1 cellular context compared by ENCODE assay signal in the genomic region with DNA sequence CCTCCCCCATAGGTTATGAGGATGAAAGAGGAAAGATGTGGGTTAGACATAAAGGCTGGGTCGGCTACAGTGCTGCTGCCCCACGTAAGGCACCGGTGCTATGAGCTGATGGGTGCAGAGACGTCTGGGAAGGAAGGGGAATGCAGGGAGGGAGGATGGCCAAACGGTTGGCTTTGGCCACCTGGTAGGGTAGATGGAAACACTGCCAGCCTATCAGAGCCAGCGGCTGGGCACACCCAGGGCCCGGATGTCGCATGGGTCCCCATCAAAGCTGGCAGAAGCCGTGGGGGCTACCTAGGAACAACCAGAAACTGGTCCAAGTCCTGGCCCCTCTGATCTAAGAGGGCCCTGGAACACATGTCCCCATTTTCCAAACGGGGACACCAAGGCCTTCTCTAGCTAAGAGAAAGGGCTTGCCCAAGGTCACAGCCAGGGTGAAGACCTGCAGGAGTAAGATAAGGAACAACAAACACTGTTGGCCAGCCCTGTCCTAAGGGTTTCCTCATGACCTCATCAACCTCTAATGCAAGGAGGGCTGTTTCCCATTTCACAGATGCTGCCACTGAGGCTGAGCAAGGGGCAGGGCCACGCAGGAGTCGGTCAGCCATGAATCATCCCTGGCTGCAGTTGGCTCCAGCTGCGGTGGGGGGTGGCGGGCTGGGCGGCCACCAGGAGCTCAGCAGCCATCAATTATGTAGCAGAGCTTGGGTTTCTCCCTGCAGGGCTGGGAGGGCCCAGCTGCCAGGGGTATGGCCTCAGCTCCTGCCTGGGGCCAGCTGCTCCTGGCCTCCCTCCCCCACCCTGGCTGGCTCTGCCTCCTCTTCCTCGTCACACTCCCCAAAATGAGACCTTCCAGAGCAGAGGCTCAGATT.
TF ChIP-seq lines count a peak whose summit lies in the region.

No MANE protein-coding gene starts in this region.

TF ChIP-seq in K562, 482 proteins besides CTCF, POLR2A, EP300 and RAD21 (continued from another document and continues in another):
- TF ChIP-seq, protein P1, sequence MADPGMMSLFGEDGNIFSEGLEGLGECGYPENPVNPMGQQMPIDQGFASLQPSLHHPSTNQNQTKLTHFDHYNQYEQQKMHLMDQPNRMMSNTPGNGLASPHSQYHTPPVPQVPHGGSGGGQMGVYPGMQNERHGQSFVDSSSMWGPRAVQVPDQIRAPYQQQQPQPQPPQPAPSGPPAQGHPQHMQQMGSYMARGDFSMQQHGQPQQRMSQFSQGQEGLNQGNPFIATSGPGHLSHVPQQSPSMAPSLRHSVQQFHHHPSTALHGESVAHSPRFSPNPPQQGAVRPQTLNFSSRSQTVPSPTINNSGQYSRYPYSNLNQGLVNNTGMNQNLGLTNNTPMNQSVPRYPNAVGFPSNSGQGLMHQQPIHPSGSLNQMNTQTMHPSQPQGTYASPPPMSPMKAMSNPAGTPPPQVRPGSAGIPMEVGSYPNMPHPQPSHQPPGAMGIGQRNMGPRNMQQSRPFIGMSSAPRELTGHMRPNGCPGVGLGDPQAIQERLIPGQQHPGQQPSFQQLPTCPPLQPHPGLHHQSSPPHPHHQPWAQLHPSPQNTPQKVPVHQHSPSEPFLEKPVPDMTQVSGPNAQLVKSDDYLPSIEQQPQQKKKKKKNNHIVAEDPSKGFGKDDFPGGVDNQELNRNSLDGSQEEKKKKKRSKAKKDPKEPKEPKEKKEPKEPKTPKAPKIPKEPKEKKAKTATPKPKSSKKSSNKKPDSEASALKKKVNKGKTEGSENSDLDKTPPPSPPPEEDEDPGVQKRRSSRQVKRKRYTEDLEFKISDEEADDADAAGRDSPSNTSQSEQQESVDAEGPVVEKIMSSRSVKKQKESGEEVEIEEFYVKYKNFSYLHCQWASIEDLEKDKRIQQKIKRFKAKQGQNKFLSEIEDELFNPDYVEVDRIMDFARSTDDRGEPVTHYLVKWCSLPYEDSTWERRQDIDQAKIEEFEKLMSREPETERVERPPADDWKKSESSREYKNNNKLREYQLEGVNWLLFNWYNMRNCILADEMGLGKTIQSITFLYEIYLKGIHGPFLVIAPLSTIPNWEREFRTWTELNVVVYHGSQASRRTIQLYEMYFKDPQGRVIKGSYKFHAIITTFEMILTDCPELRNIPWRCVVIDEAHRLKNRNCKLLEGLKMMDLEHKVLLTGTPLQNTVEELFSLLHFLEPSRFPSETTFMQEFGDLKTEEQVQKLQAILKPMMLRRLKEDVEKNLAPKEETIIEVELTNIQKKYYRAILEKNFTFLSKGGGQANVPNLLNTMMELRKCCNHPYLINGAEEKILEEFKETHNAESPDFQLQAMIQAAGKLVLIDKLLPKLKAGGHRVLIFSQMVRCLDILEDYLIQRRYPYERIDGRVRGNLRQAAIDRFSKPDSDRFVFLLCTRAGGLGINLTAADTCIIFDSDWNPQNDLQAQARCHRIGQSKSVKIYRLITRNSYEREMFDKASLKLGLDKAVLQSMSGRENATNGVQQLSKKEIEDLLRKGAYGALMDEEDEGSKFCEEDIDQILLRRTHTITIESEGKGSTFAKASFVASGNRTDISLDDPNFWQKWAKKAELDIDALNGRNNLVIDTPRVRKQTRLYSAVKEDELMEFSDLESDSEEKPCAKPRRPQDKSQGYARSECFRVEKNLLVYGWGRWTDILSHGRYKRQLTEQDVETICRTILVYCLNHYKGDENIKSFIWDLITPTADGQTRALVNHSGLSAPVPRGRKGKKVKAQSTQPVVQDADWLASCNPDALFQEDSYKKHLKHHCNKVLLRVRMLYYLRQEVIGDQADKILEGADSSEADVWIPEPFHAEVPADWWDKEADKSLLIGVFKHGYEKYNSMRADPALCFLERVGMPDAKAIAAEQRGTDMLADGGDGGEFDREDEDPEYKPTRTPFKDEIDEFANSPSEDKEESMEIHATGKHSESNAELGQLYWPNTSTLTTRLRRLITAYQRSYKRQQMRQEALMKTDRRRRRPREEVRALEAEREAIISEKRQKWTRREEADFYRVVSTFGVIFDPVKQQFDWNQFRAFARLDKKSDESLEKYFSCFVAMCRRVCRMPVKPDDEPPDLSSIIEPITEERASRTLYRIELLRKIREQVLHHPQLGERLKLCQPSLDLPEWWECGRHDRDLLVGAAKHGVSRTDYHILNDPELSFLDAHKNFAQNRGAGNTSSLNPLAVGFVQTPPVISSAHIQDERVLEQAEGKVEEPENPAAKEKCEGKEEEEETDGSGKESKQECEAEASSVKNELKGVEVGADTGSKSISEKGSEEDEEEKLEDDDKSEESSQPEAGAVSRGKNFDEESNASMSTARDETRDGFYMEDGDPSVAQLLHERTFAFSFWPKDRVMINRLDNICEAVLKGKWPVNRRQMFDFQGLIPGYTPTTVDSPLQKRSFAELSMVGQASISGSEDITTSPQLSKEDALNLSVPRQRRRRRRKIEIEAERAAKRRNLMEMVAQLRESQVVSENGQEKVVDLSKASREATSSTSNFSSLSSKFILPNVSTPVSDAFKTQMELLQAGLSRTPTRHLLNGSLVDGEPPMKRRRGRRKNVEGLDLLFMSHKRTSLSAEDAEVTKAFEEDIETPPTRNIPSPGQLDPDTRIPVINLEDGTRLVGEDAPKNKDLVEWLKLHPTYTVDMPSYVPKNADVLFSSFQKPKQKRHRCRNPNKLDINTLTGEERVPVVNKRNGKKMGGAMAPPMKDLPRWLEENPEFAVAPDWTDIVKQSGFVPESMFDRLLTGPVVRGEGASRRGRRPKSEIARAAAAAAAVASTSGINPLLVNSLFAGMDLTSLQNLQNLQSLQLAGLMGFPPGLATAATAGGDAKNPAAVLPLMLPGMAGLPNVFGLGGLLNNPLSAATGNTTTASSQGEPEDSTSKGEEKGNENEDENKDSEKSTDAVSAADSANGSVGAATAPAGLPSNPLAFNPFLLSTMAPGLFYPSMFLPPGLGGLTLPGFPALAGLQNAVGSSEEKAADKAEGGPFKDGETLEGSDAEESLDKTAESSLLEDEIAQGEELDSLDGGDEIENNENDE (IDR thresholded peaks at IDR 0.05; ENCODE audit: low read depth, low read length), result no peak
- TF ChIP-seq TAF1 (IDR thresholded peaks at IDR 0.05; ENCODE audit: control insufficient read depth, extremely low read depth, insufficient read depth, low read length, severe bottlenecking), result no peak
- no peak for TF ChIP-seq ZNF311 (CRISPR knock-in tag; IDR thresholded peaks at IDR 0.05)
- peak in 1 of 2 experiments; percentile 77; a peak in 1 of 4 replicates for TF ChIP-seq TEAD1 (CRISPR knock-in tag; IDR thresholded peaks at IDR 0.05)
- no peak for TF ChIP-seq ZNF780A (CRISPR knock-in tag; IDR thresholded peaks at IDR 0.05)
- peak; percentile 87 for TF ChIP-seq SMARCE1 (IDR thresholded peaks at IDR 0.05)
- no peak for TF ChIP-seq POLR2H (tag; IDR thresholded peaks at IDR 0.05; ENCODE audit: low read depth)
- TF ChIP-seq, protein P2, sequence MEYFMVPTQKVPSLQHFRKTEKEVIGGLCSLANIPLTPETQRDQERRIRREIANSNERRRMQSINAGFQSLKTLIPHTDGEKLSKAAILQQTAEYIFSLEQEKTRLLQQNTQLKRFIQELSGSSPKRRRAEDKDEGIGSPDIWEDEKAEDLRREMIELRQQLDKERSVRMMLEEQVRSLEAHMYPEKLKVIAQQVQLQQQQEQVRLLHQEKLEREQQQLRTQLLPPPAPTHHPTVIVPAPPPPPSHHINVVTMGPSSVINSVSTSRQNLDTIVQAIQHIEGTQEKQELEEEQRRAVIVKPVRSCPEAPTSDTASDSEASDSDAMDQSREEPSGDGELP (CRISPR knock-in tag; IDR thresholded peaks at IDR 0.05; ENCODE audit: borderline replicate concordance), result peak; percentile 96
- peak; percentile 39 to 81; a peak in 3 of 4 replicates for TF ChIP-seq ARNT (IDR thresholded peaks at IDR 0.05)
- TF ChIP-seq, protein P3, sequence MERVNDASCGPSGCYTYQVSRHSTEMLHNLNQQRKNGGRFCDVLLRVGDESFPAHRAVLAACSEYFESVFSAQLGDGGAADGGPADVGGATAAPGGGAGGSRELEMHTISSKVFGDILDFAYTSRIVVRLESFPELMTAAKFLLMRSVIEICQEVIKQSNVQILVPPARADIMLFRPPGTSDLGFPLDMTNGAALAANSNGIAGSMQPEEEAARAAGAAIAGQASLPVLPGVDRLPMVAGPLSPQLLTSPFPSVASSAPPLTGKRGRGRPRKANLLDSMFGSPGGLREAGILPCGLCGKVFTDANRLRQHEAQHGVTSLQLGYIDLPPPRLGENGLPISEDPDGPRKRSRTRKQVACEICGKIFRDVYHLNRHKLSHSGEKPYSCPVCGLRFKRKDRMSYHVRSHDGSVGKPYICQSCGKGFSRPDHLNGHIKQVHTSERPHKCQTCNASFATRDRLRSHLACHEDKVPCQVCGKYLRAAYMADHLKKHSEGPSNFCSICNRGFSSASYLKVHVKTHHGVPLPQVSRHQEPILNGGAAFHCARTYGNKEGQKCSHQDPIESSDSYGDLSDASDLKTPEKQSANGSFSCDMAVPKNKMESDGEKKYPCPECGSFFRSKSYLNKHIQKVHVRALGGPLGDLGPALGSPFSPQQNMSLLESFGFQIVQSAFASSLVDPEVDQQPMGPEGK (CRISPR knock-in tag; IDR thresholded peaks at IDR 0.05; ENCODE audit: borderline replicate concordance), result no peak
- TF ChIP-seq PURB (CRISPR knock-in tag; IDR thresholded peaks at IDR 0.05; ENCODE audit: low read depth), result no peak
- 0 out of 2 replicates have a peak, but pooled peaks have one; percentile 35 for TF ChIP-seq EHMT2 (IDR thresholded peaks at IDR 0.05)
- TF ChIP-seq, protein P4, sequence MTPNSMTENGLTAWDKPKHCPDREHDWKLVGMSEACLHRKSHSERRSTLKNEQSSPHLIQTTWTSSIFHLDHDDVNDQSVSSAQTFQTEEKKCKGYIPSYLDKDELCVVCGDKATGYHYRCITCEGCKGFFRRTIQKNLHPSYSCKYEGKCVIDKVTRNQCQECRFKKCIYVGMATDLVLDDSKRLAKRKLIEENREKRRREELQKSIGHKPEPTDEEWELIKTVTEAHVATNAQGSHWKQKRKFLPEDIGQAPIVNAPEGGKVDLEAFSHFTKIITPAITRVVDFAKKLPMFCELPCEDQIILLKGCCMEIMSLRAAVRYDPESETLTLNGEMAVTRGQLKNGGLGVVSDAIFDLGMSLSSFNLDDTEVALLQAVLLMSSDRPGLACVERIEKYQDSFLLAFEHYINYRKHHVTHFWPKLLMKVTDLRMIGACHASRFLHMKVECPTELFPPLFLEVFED (CRISPR knock-in tag; conservative IDR thresholded peaks at IDR 0.05), result no peak
- TF ChIP-seq SREBF1 (IDR thresholded peaks at IDR 0.05; ENCODE audit: borderline replicate concordance, low read depth, low read length), result no peak
- TF ChIP-seq, protein P5, sequence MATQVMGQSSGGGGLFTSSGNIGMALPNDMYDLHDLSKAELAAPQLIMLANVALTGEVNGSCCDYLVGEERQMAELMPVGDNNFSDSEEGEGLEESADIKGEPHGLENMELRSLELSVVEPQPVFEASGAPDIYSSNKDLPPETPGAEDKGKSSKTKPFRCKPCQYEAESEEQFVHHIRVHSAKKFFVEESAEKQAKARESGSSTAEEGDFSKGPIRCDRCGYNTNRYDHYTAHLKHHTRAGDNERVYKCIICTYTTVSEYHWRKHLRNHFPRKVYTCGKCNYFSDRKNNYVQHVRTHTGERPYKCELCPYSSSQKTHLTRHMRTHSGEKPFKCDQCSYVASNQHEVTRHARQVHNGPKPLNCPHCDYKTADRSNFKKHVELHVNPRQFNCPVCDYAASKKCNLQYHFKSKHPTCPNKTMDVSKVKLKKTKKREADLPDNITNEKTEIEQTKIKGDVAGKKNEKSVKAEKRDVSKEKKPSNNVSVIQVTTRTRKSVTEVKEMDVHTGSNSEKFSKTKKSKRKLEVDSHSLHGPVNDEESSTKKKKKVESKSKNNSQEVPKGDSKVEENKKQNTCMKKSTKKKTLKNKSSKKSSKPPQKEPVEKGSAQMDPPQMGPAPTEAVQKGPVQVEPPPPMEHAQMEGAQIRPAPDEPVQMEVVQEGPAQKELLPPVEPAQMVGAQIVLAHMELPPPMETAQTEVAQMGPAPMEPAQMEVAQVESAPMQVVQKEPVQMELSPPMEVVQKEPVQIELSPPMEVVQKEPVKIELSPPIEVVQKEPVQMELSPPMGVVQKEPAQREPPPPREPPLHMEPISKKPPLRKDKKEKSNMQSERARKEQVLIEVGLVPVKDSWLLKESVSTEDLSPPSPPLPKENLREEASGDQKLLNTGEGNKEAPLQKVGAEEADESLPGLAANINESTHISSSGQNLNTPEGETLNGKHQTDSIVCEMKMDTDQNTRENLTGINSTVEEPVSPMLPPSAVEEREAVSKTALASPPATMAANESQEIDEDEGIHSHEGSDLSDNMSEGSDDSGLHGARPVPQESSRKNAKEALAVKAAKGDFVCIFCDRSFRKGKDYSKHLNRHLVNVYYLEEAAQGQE (CRISPR knock-in tag; IDR thresholded peaks at IDR 0.05; ENCODE audit: low read depth), result no peak
- TF ChIP-seq CBFA2T3 (IDR thresholded peaks at IDR 0.05), result peak; percentile 89
- no peak for TF ChIP-seq HDAC3 (IDR thresholded peaks at IDR 0.05; ENCODE audit: borderline replicate concordance, partially characterized antibody)
- TF ChIP-seq FOSL1 (tag; conservative IDR thresholded peaks at IDR 0.05), result peak; percentile 88
- TF ChIP-seq NFATC3 (IDR thresholded peaks at IDR 0.05), result no peak
- TF ChIP-seq ZNF121 (CRISPR knock-in tag; conservative IDR thresholded peaks at IDR 0.05), result peak; percentile 46
- no peak for TF ChIP-seq GATAD2A (IDR thresholded peaks at IDR 0.05)
- TF ChIP-seq DACH1 (IDR thresholded peaks at IDR 0.05; ENCODE audit: partially characterized antibody), result peak; percentile 91
- TF ChIP-seq, protein P6, sequence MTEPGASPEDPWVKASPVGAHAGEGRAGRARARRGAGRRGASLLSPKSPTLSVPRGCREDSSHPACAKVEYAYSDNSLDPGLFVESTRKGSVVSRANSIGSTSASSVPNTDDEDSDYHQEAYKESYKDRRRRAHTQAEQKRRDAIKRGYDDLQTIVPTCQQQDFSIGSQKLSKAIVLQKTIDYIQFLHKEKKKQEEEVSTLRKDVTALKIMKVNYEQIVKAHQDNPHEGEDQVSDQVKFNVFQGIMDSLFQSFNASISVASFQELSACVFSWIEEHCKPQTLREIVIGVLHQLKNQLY (CRISPR knock-in tag; conservative IDR thresholded peaks at IDR 0.05), result no peak
- no peak for TF ChIP-seq CAMTA2 (CRISPR knock-in tag; conservative IDR thresholded peaks at IDR 0.05)
- 0 out of 2 replicates have a peak, but pooled peaks have one; percentile 47 for TF ChIP-seq ZNF644 (tag; IDR thresholded peaks at IDR 0.05; ENCODE audit: low read depth)
- TF ChIP-seq HDGF (IDR thresholded peaks at IDR 0.05), result peak; percentile 72; the same call in 1 of the 2 replicates
- TF ChIP-seq, protein P7, sequence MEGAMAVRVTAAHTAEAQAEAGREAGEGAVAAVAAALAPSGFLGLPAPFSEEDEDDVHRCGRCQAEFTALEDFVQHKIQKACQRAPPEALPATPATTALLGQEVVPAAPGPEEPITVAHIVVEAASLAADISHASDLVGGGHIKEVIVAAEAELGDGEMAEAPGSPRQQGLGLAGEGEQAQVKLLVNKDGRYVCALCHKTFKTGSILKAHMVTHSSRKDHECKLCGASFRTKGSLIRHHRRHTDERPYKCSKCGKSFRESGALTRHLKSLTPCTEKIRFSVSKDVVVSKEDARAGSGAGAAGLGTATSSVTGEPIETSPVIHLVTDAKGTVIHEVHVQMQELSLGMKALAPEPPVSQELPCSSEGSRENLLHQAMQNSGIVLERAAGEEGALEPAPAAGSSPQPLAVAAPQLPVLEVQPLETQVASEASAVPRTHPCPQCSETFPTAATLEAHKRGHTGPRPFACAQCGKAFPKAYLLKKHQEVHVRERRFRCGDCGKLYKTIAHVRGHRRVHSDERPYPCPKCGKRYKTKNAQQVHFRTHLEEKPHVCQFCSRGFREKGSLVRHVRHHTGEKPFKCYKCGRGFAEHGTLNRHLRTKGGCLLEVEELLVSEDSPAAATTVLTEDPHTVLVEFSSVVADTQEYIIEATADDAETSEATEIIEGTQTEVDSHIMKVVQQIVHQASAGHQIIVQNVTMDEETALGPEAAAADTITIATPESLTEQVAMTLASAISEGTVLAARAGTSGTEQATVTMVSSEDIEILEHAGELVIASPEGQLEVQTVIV (CRISPR knock-in tag; IDR thresholded peaks at IDR 0.05; ENCODE audit: borderline replicate concordance), result no peak
- no peak for TF ChIP-seq FOXJ2 (tag; IDR thresholded peaks at IDR 0.05)
- TF ChIP-seq JUND (IDR thresholded peaks at IDR 0.05; ENCODE audit: borderline replicate concordance, low read depth, low read length), result peak; percentile 92
- TF ChIP-seq JUND (tag; IDR thresholded peaks at IDR 0.05; ENCODE audit: borderline replicate concordance, low read depth, low read length), result peak; percentile 94
- TF ChIP-seq KLF13 (tag; IDR thresholded peaks at IDR 0.05; ENCODE audit: borderline replicate concordance, low read depth), result no peak
- no peak for TF ChIP-seq ZNF324 (CRISPR knock-in tag; IDR thresholded peaks at IDR 0.05)
